ENCODE assay signal across 10 cellular contexts in genomic region chr1:154951901-154952657, GRCh38. TPM values are rescaled to one million over a fixed set of nuclear protein-coding genes. Genes with fewer than 3 reads are reported as not detected.
DNase-seq lines count a peak whose midpoint lies in the region; ATAC-seq, FAIRE-seq and TF ChIP-seq lines count a peak whose summit lies in the region.
"Had no signal": no experiment of that assay in that cellular context is flagged by ENCODE, and none has a peak within 500 bp of the region (broad histone marks: within the 10 kb centered on the region; RNA-seq: fewer than 3 reads in every experiment).

No MANE protein-coding gene starts in this region.

- H3K9me3 ChIP-seq in Karpas-422 (ENCODE audit: low read length) (no peaks in the 10 kb centered on the region), aorta (ENCODE audit: control insufficient read depth, low read length) (no peaks in the 10 kb centered on the region)

- H3K9ac ChIP-seq in Karpas-422 (ENCODE audit: low read length): peak overlapping the region; percentile 74

- H3K4me1 Mint-ChIP-seq in activated CD4-positive, alpha-beta memory T cell treated with anti-CD3 and anti-CD28 coated beads, Interleukin-2, amount 10 ng/mL, durations not matched to agents 7 days and 5 days: peaks cover 73% of the 10 kb centered on the region

- H2AFZ ChIP-seq in Karpas-422 (ENCODE audit: low read length): no peak overlapping the region

- H3K36me3 ChIP-seq in Karpas-422 (ENCODE audit: insufficient read depth, low read length) (0 out of 2 replicates have a peak, but pooled peaks cover 3% of the 10 kb centered on the region), aorta (ENCODE audit: control insufficient read depth in 1 of 2, insufficient read depth in 2 of 2, low read length in 1 of 2) (no peaks in the 10 kb centered on the region)

- H3K4me1 ChIP-seq in Karpas-422 (ENCODE audit: low read length) (peaks cover 64% of the 10 kb centered on the region), aorta (ENCODE audit: control insufficient read depth in 1 of 2, insufficient read depth in 2 of 2, low read length in 2 of 2) (peaks cover 0 to 5% of the 10 kb centered on the region in 2 donors)

- no peaks in the 10 kb centered on the region for H4K20me1 ChIP-seq in Karpas-422 (ENCODE audit: insufficient read depth, low read depth, low read length)

- no peak for ATAC-seq in aorta (ENCODE audit: low FRiP score)

- FAIRE-seq in D721Med (lab: Jason Lieb, UNC): no peak

- TF ChIP-seq CTCF in D721Med (IDR thresholded peaks at IDR 0.05; ENCODE audit: insufficient read depth, missing control alignments): no peak

- H3K4me2 ChIP-seq in Karpas-422 (ENCODE audit: low read depth, low read length, poor library complexity, severe bottlenecking): peak overlapping the region; percentile 83

- in situ Hi-C loops in ACHN (cut with HindIII; ENCODE audit: low pct_ligation_motif_present, low pct_unique_long_range_greater_than_20kb, low sequenced_read_pairs): no loop called here

- H3K9me3 Mint-ChIP-seq in activated CD4-positive, alpha-beta memory T cell treated with anti-CD3 and anti-CD28 coated beads, Interleukin-2, amount 10 ng/mL, durations not matched to agents 7 days and 5 days: no peaks in the 10 kb centered on the region

- peak overlapping the region; percentile 72 for H3K4me3 ChIP-seq in Karpas-422 (ENCODE audit: low read length)
- no peak overlapping the region for H3K4me3 ChIP-seq in aorta (ENCODE audit: low read length in 2 of 2)

- peaks cover 60% of the 10 kb centered on the region for H3K36me3 Mint-ChIP-seq in activated CD4-positive, alpha-beta memory T cell treated with anti-CD3 and anti-CD28 coated beads, Interleukin-2, amount 10 ng/mL, durations not matched to agents 7 days and 5 days (ENCODE audit: low read depth)

- POLR2A ChIA-PET in activated CD4-positive, alpha-beta memory T cell treated with anti-CD3 and anti-CD28 coated beads, Interleukin-2, amount 10 ng/mL, durations not matched to agents 7 days and 5 days (lab: Charles Lee): interaction anchor here (0.9 to 3.5 kb wide), 9 partner anchors 9 to 343 kb away, joined by 3 to 21 read pairs (median 4); partner anchors contain the start of genes CKS1B, FLAD1 and PYGO2

- peak overlapping the region; percentile 97 for H3K27ac Mint-ChIP-seq in activated CD4-positive, alpha-beta memory T cell treated with anti-CD3 and anti-CD28 coated beads, Interleukin-2, amount 10 ng/mL, durations not matched to agents 7 days and 5 days

- DNase-seq in Karpas-422: peak; percentile 70
- DNase-seq in activated CD4-positive, alpha-beta memory T cell treated with anti-CD3 and anti-CD28 coated beads, Interleukin-2, amount 10 ng/mL, durations not matched to agents 7 days and 5 days: peak; percentile 69
- DNase-seq in effector CD4-positive, alpha-beta T cell: peak; percentile 69
- DNase-seq in stimulated activated CD4-positive, alpha-beta T cell treated with anti-CD3 and anti-CD28 coated beads, Interleukin-4, amount 100 ng/mL, for 1 hour: peak; percentile 73
- DNase-seq in ACHN: no peak
- DNase-seq in D721Med (ENCODE audit: insufficient read length, low spot score): no peak
- no peak for DNase-seq in aorta
- no peak for DNase-seq in NCI-H1436 treated with DMSO at 0.1 percent for 48 hours (lab: John Stamatoyannopoulos, UW)
- DNase-seq: EL, NCI-H2171 treated with DMSO at 0.1 percent for 48 hours had no signal

- intact Hi-C loops in aorta (cut with DNase I): no loop called here

- CTCF ChIA-PET in activated CD4-positive, alpha-beta memory T cell treated with anti-CD3 and anti-CD28 coated beads, Interleukin-2, amount 10 ng/mL, durations not matched to agents 7 days and 5 days (lab: Charles Lee): interaction anchor here (0.7 to 1.7 kb wide), 9 partner anchors 15 to 393 kb away, joined by 3 to 10 read pairs (median 4); partner anchors contain the start of genes CKS1B, FLAD1 and PMVK

- H3K4me3 Mint-ChIP-seq in activated CD4-positive, alpha-beta memory T cell treated with anti-CD3 and anti-CD28 coated beads, Interleukin-2, amount 10 ng/mL, durations not matched to agents 7 days and 5 days: peak overlapping the region; percentile 96

- peak overlapping the region; percentile 88 for H3K27ac ChIP-seq in Karpas-422 (ENCODE audit: low read length)
- H3K27ac ChIP-seq in aorta (ENCODE audit: low read depth in 1 of 2, low read length in 2 of 2): no peak overlapping the region

- peaks cover 35% of the 10 kb centered on the region for H3K79me2 ChIP-seq in Karpas-422 (ENCODE audit: low read length)

- H3K27me3 ChIP-seq in Karpas-422 (ENCODE audit: low read length): no peaks in the 10 kb centered on the region
- H3K27me3 ChIP-seq in aorta (ENCODE audit: control insufficient read depth in 1 of 2, insufficient read depth in 2 of 2, low read length in 1 of 2): no peaks in the 10 kb centered on the region

- WGBS in aorta, 2 donors: 78 to 79% methylated on average over 15 of the region's 15 CpGs

- no peaks in the 10 kb centered on the region for H3K9me2 ChIP-seq in Karpas-422 (replicated peaks; ENCODE audit: insufficient read depth, low read length)

- H3K27me3 Mint-ChIP-seq in activated CD4-positive, alpha-beta memory T cell treated with anti-CD3 and anti-CD28 coated beads, Interleukin-2, amount 10 ng/mL, durations not matched to agents 7 days and 5 days: no peaks in the 10 kb centered on the region

RNA-seq across cellular contexts. Expression of gene PBXIP1, which starts 3.8 kb away (rescaled TPM):
- total RNA-seq in Karpas-422 (2014; rRNA removed; shearing (Covaris generic); ENCODE audit: low replicate concordance): 26.1 and 55.8 TPM in 2 replicates
- total RNA-seq in activated CD4-positive, alpha-beta memory T cell treated with anti-CD3 and anti-CD28 coated beads, Interleukin-2, amount 10 ng/mL, durations not matched to agents 7 days and 5 days: 100 to 1,000 TPM; 169 TPM
- 100 to 1,000 TPM; 106 to 119 TPM for total RNA-seq in aorta
- polyA plus RNA-seq in aorta: 100 to 1,000 TPM in 1 of 2 donors, 10 to 100 TPM in 1; 95.3 to 169 TPM

RNA-seq across cellular contexts. Expression of gene PYGO2, which starts 9.5 kb away (rescaled TPM):
- total RNA-seq in Karpas-422 (2014; rRNA removed; shearing (Covaris generic); ENCODE audit: low replicate concordance): 37.3 and 44.4 TPM in 2 replicates
- total RNA-seq in activated CD4-positive, alpha-beta memory T cell treated with anti-CD3 and anti-CD28 coated beads, Interleukin-2, amount 10 ng/mL, durations not matched to agents 7 days and 5 days: 10 to 100 TPM; 48.7 to 49.7 TPM
- 10 to 100 TPM; 17.3 to 23.6 TPM for total RNA-seq in aorta
- polyA plus RNA-seq in aorta: 10 to 100 TPM; 11.6 to 16.6 TPM

RNA-seq across cellular contexts. Expression of gene PMVK, which starts 15.6 kb away (rescaled TPM):
- total RNA-seq in Karpas-422 (2014; rRNA removed; shearing (Covaris generic); ENCODE audit: low replicate concordance): 11.1 and 14.1 TPM in 2 replicates
- 10 to 100 TPM; 40.7 to 41.8 TPM for total RNA-seq in activated CD4-positive, alpha-beta memory T cell treated with anti-CD3 and anti-CD28 coated beads, Interleukin-2, amount 10 ng/mL, durations not matched to agents 7 days and 5 days
- 10 to 100 TPM; 21.9 to 27.3 TPM for total RNA-seq in aorta
- 10 to 100 TPM; 40.4 to 52.7 TPM for polyA plus RNA-seq in aorta

RNA-seq across cellular contexts. Expression of gene SHC1, which starts 18.5 kb away (rescaled TPM):
- 27.8 and 35.3 TPM in 2 replicates for total RNA-seq in Karpas-422 (2014; rRNA removed; shearing (Covaris generic); ENCODE audit: low replicate concordance)
- 10 to 100 TPM; 80.7 to 80.8 TPM for total RNA-seq in activated CD4-positive, alpha-beta memory T cell treated with anti-CD3 and anti-CD28 coated beads, Interleukin-2, amount 10 ng/mL, durations not matched to agents 7 days and 5 days
- total RNA-seq in aorta: 100 to 1,000 TPM; 165 to 182 TPM
- 100 to 1,000 TPM in 1 of 2 donors, 10 to 100 TPM in 1; 39.1 to 179 TPM for polyA plus RNA-seq in aorta

RNA-seq across cellular contexts. Expression of gene CKS1B, which starts 22.4 kb away (rescaled TPM):
- total RNA-seq in Karpas-422 (2014; rRNA removed; shearing (Covaris generic); ENCODE audit: low replicate concordance): 110 and 225 TPM in 2 replicates
- 100 to 1,000 TPM; 151 to 162 TPM for total RNA-seq in activated CD4-positive, alpha-beta memory T cell treated with anti-CD3 and anti-CD28 coated beads, Interleukin-2, amount 10 ng/mL, durations not matched to agents 7 days and 5 days
- 10 to 100 TPM; 19.3 to 25.5 TPM for total RNA-seq in aorta
- 10 to 100 TPM; 38.9 to 58.9 TPM for polyA plus RNA-seq in aorta

Comparison
In these comparisons a context has a peak if more than half of its experiments do, and no peak if none do; other contexts are left out.
1. DNase-seq: peak in Karpas-422 (single experiment), activated CD4-positive, alpha-beta memory T cell treated with anti-CD3 and anti-CD28 coated beads, Interleukin-2, amount 10 ng/mL, durations not matched to agents 7 days and 5 days (single experiment), effector CD4-positive, alpha-beta T cell (single experiment) and stimulated activated CD4-positive, alpha-beta T cell treated with anti-CD3 and anti-CD28 coated beads, Interleukin-4, amount 100 ng/mL, for 1 hour (single experiment); none in ACHN (single experiment), D721Med (single experiment), aorta (0 of 2) and NCI-H1436 treated with DMSO at 0.1 percent for 48 hours (single experiment).